Comparison of ENCODE assay signal across 9 cellular contexts in genomic region chrX:140091276-140091886, GRCh38.
A peak's percentile ranks its signal among the peaks of the same experiment; 100 is the strongest.
DNase-seq lines count a peak whose midpoint lies in the region; ATAC-seq and TF ChIP-seq lines count a peak whose summit lies in the region.
"Had no signal": no experiment of that assay in that cellular context is flagged by ENCODE, and none has a peak within 500 bp of the region (broad histone marks: within the 10 kb centered on the region; RNA-seq: fewer than 3 reads in every experiment).

No MANE protein-coding gene starts in this region.

- intact Hi-C loops in esophagus muscularis mucosa (cut with DNase I) (no loop called here), OCI-LY7 (cut with micrococcal nuclease; ENCODE audit: unreplicated experiment) (no loop called here)

- ATAC-seq in GM18511 (IDR thresholded peaks at IDR 0.05; ENCODE audit: unreplicated experiment) (peak; percentile 73), HG02885 (IDR thresholded peaks at IDR 0.05; ENCODE audit: poor library complexity, unreplicated experiment) (peak; percentile 84)

- no peaks in the 10 kb centered on the region for H3K9me2 ChIP-seq in neural cell (ENCODE audit: insufficient read depth, low read length)
- H3K9me2 ChIP-seq in OCI-LY7 (ENCODE audit: insufficient read depth, low read length) = no peaks in the 10 kb centered on the region

- H3K36me3 ChIP-seq in esophagus muscularis mucosa = no peaks in the 10 kb centered on the region
- H3K36me3 ChIP-seq in neural cell (ENCODE audit: insufficient read depth, low read length) = no peaks in the 10 kb centered on the region
- no peaks in the 10 kb centered on the region for H3K36me3 ChIP-seq in OCI-LY7 (ENCODE audit: insufficient read depth, low read length)

- POLR2A ChIA-PET in OCI-LY7 (lab: Charles Lee) = no interaction called here

- H4K20me1 ChIP-seq in neural cell (ENCODE audit: insufficient read depth) = no peaks in the 10 kb centered on the region
- H4K20me1 ChIP-seq in OCI-LY7 (ENCODE audit: insufficient read depth, low read length) = no peaks in the 10 kb centered on the region

- DNase-seq in activated CD4-positive, alpha-beta T cell treated with anti-CD3 and anti-CD28 coated beads, Interleukin-2, amount 50 U/mL, for 48 hours = peak; percentile 13 to 25
- DNase-seq in esophagus muscularis mucosa (ENCODE audit: extremely low spot score) (no peak), OCI-LY7 (ENCODE audit: low spot score) (no peak), cerebellar cortex (ENCODE audit: low spot score) (no peak), NCI-H187 (lab: John Stamatoyannopoulos, UW) (no peak)

- H3K4me2 ChIP-seq in neural cell (ENCODE audit: low read length) (no peak overlapping the region), OCI-LY7 (ENCODE audit: low read length) (no peak overlapping the region)

- TF ChIP-seq POLR2A in esophagus muscularis mucosa (IDR thresholded peaks at IDR 0.05; ENCODE audit: low read depth) = no peak

- H3K9me3 ChIP-seq in esophagus muscularis mucosa = no peaks in the 10 kb centered on the region
- no peaks in the 10 kb centered on the region for H3K9me3 ChIP-seq in neural cell (ENCODE audit: low read length)
- no peaks in the 10 kb centered on the region for H3K9me3 ChIP-seq in OCI-LY7 (ENCODE audit: low read length)

- H3K9ac ChIP-seq in neural cell (ENCODE audit: low read length) = peak overlapping the region; percentile 49

- TF ChIP-seq EP300 in esophagus muscularis mucosa (IDR thresholded peaks at IDR 0.05) (no peak), neural cell (conservative IDR thresholded peaks at IDR 0.05; ENCODE audit: poor library complexity, severe bottlenecking) (no peak)

- BruUV-seq in OCI-LY7 (replicated peaks; lab: Mats Ljungman, UMichigan) = no TSS peak

- CTCF ChIA-PET in OCI-LY7 (lab: Charles Lee; ENCODE audit: unreplicated experiment) = no interaction called here

- no peak overlapping the region for H3K27ac ChIP-seq in esophagus muscularis mucosa (replicated peaks in 1 of 4)
- no peak overlapping the region for H3K27ac ChIP-seq in neural cell (ENCODE audit: low read length)
- H3K27ac ChIP-seq in OCI-LY7 (ENCODE audit: low read depth, low read length, poor library complexity, severe bottlenecking) = no peak overlapping the region
- H3K27ac ChIP-seq: skin epidermis had no signal

- H2AFZ ChIP-seq in neural cell (ENCODE audit: low read depth, low read length) = no peak overlapping the region
- H2AFZ ChIP-seq in OCI-LY7 (ENCODE audit: low read length) = no peak overlapping the region

- WGBS in esophagus muscularis mucosa = 21% methylated on average over 37 of the region's 80 CpGs

- H3K4me1 ChIP-seq in esophagus muscularis mucosa = peaks cover 3 to 12% (median 11%) of the 10 kb centered on the region in 4 donors
- H3K4me1 ChIP-seq in OCI-LY7 (ENCODE audit: insufficient read depth, low read length, poor library complexity, severe bottlenecking) = no peaks in the 10 kb centered on the region

- peak overlapping the region; percentile 45 to 63 (median 50) for H3K4me3 ChIP-seq in esophagus muscularis mucosa
- H3K4me3 ChIP-seq in neural cell (ENCODE audit: low read length) = peak overlapping the region; percentile 67
- H3K4me3 ChIP-seq in OCI-LY7 (ENCODE audit: low read depth, low read length, poor library complexity, severe bottlenecking) = no peak overlapping the region

- no peaks in the 10 kb centered on the region for H3F3A ChIP-seq in neural cell (ENCODE audit: insufficient read depth, low read length, poor library complexity, severe bottlenecking)

- TF ChIP-seq CTCF in esophagus muscularis mucosa (IDR thresholded peaks at IDR 0.05) (peak in 1 of 3 experiments; percentile 18), neural cell (IDR thresholded peaks at IDR 0.05; ENCODE audit: poor library complexity, severe bottlenecking) (peak; percentile 49), OCI-LY7 (conservative IDR thresholded peaks at IDR 0.05; ENCODE audit: low read length) (no peak)

- H3K79me2 ChIP-seq in neural cell (replicated peaks; ENCODE audit: insufficient read depth, low read length) (no peaks in the 10 kb centered on the region), OCI-LY7 (ENCODE audit: insufficient read depth, low read depth, low read length) (no peaks in the 10 kb centered on the region)

- H3K27me3 ChIP-seq in esophagus muscularis mucosa (no peaks in the 10 kb centered on the region), neural cell (ENCODE audit: insufficient read depth, low read depth, low read length) (no peaks in the 10 kb centered on the region)

- TF ChIP-seq RAD21 in neural cell (conservative IDR thresholded peaks at IDR 0.05) = no peak

TF ChIP-seq in neural cell, 6 proteins besides CTCF, POLR2A, EP300 and RAD21:
- no peak for TF ChIP-seq POLR2AphosphoS5 (IDR thresholded peaks at IDR 0.05)
- no peak for TF ChIP-seq EZH2 (IDR thresholded peaks at IDR 0.05; ENCODE audit: borderline replicate concordance, insufficient read depth, low read length, poor library complexity, severe bottlenecking)
- no peak for TF ChIP-seq MXI1 (conservative IDR thresholded peaks at IDR 0.05; ENCODE audit: poor library complexity, severe bottlenecking)
- TF ChIP-seq TAF1 (IDR thresholded peaks at IDR 0.05; ENCODE audit: low read depth) = no peak
- no peak for TF ChIP-seq SMC3 (conservative IDR thresholded peaks at IDR 0.05; ENCODE audit: poor library complexity)
- no peak for TF ChIP-seq REST (IDR thresholded peaks at IDR 0.05; ENCODE audit: borderline replicate concordance)

Comparison
In these comparisons a context has a peak if more than half of its experiments do, and no peak if none do; other contexts are left out.
1. DNase-seq: peak in activated CD4-positive, alpha-beta T cell treated with anti-CD3 and anti-CD28 coated beads, Interleukin-2, amount 50 U/mL, for 48 hours (2 of 2); none in esophagus muscularis mucosa (single experiment), OCI-LY7 (single experiment), cerebellar cortex (single experiment) and NCI-H187 (0 of 2).